In the genomic region with DNA sequence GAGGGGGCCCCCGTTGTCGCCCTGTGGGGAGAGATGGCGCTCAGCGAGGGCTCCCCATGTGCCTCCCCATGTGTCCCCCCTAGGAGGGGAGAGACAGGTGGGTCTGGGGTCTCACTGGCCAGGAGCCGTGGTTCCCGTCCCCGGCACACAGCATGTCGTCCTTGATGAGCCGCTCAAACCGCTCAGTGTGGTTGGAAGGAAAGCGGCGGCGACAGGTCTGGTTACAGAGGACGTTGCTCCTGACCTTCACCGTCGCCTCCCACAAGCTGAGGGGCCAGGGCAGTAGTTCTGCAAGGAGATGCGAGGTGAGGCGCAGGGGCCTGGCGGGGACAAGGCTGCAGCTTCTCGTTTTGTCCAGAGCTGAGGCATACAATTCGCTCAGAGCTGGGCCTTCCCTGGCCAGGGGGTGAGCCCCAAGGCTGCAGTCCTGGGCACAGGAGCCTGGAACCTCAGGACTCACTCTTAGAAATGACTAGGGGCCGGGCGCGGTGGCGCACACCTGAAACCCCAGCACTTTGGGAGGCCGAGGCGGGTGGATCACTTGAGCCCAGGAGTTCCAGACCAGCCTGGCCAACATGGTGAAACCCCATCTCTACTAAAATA, we compare ENCODE assay signal across 25 cellular contexts. TPM values are rescaled to one million over a fixed set of nuclear protein-coding genes. Genes with fewer than 3 reads are reported as not detected.
DNase-seq lines count a peak whose midpoint lies in the region; ATAC-seq, FAIRE-seq and TF ChIP-seq lines count a peak whose summit lies in the region.
"Had no signal": no experiment of that assay in that cellular context is flagged by ENCODE, and none has a peak within 500 bp of the region (broad histone marks: within the 10 kb centered on the region; RNA-seq: fewer than 3 reads in every experiment).

No MANE protein-coding gene starts in this region.

- no peak for TF ChIP-seq CTCF in K562 (IDR thresholded peaks at IDR 0.05 in 2 of 3, conservative IDR thresholded peaks at IDR 0.05 in 1 of 3; ENCODE audit: insufficient read depth in 2 of 3, low read depth in 1 of 3, low read length in 3 of 3)

- H3K9ac ChIP-seq in K562 (ENCODE audit: insufficient read depth in 1 of 2, low read depth in 2 of 2, low read length in 2 of 2) = no peak overlapping the region
- H3K9ac ChIP-seq: BLaER1 treated with 17β-estradiol and CSF1 and Interleukin-3, amounts not matched to agents 10 nM and 100 nM; GM23248 had no signal

- no peak for FAIRE-seq in K562 (lab: Jason Lieb, UNC)
- FAIRE-seq: A549, G401.6, GM12892, GM19239, H1 had no signal

- H4K20me1 ChIP-seq in K562 (replicated peaks; ENCODE audit: control insufficient read depth, insufficient read depth, low read length) = peaks cover 5% of the 10 kb centered on the region; the same call in 1 of the 2 replicates
- H4K20me1 ChIP-seq: BLaER1 treated with 17β-estradiol and CSF1 and Interleukin-3, amounts not matched to agents 10 nM and 100 nM had no signal

- TF ChIP-seq EP300 in K562 (IDR thresholded peaks at IDR 0.05; ENCODE audit: low read length) = no peak

- no peak overlapping the region for H3K27ac ChIP-seq in K562 (ENCODE audit: extremely low read depth, low read depth, low read length)
- H3K27ac ChIP-seq: 22Rv1, A549, GM23248 had no signal

- no peak for TF ChIP-seq RAD21 in K562 (CRISPR knock-in tag; conservative IDR thresholded peaks at IDR 0.05 in 1 of 2, IDR thresholded peaks at IDR 0.05 in 1 of 2)

- ATAC-seq in K562 (no peak), left lobe of liver (no peak), esophagus mucosa (no peak), HG02759 (IDR thresholded peaks at IDR 0.05; ENCODE audit: unreplicated experiment) (no peak)

- H3K79me2 ChIP-seq in K562 (ENCODE audit: control insufficient read depth, insufficient read depth, low read length) = no peaks in the 10 kb centered on the region

- H3K27me3 ChIP-seq in K562 (ENCODE audit: control insufficient read depth in 2 of 2, insufficient read depth in 2 of 2, low read length in 2 of 2) = peaks cover 29 to 63% of the 10 kb centered on the region in 2 experiments

- no TSS peak for BruUV-seq in K562 (replicated peaks; lab: Mats Ljungman, UMichigan)

- no peak for TF ChIP-seq POLR2A in K562 (conservative IDR thresholded peaks at IDR 0.05)

- peaks cover 8 to 65% of the 10 kb centered on the region in 2 experiments for H3K4me1 ChIP-seq in K562 (replicated peaks in 1 of 2; ENCODE audit: control insufficient read depth in 2 of 2, insufficient read depth in 2 of 2, low read length in 2 of 2)
- H3K4me1 ChIP-seq: BE2C had no signal

- no peak overlapping the region for H3K4me3 ChIP-seq in K562
- H3K4me3 ChIP-seq: A549; BLaER1 treated with 17β-estradiol and CSF1 and Interleukin-3, amounts not matched to agents 10 nM and 100 nM; GM23248 had no signal

- H2AFZ ChIP-seq in K562 (ENCODE audit: low read depth, low read length) = no peak overlapping the region
- H2AFZ ChIP-seq: GM23248 had no signal

- POLR2A ChIA-PET in K562 (lab: Yijun Ruan, JAX) = interaction anchor here (0.7 to 1.4 kb wide), 4 partner anchors 9 to 79 kb away, joined by 3 to 6 read pairs (median 4); no protein-coding TSS in a partner anchor

- in situ Hi-C loops in K562 (cut with MboI) = no loop called here

- H3K9me1 ChIP-seq in K562 (ENCODE audit: control insufficient read depth, insufficient read depth, low read length) = no peaks in the 10 kb centered on the region

- DNase-seq in 8988T (peak; percentile 3), K562 (ENCODE audit: extremely low read depth in 1 of 4, low spot score in 3 of 4) (no peak), left lobe of liver (ENCODE audit: low spot score) (peak; percentile 39), posterior vena cava (ENCODE audit: low spot score) (peak; percentile 74), SW 1271 (lab: John Stamatoyannopoulos, UW) (no peak)
- DNase-seq: ACHN; AML-193; BE2C; Calu3; CD4-positive, alpha-beta memory T cell; COR-L47; DMS153; DND-41; GM23248; HCEC 1CT had no signal

- intact Hi-C loops in K562 (cut with micrococcal nuclease) = no loop called here
- intact Hi-C loops in posterior vena cava (cut with DNase I) = no loop called here

- CTCF ChIA-PET in K562 (lab: Yijun Ruan, JAX; ENCODE audit: low intra/inter-chr PET ratio) = no interaction called here

- no peaks in the 10 kb centered on the region for H3K36me3 ChIP-seq in K562 (ENCODE audit: control insufficient read depth, insufficient read depth, low read length)
- H3K36me3 ChIP-seq: BE2C; BLaER1 treated with 17β-estradiol and CSF1 and Interleukin-3, amounts not matched to agents 10 nM and 100 nM had no signal

- no peak overlapping the region for H3K4me2 ChIP-seq in K562 (ENCODE audit: insufficient read depth, low read length)
- H3K4me2 ChIP-seq: A549 had no signal

- H3K9me3 ChIP-seq in K562 (replicated peaks; ENCODE audit: control insufficient read depth, insufficient read depth, low read depth, low read length) = no peaks in the 10 kb centered on the region
- H3K9me3 ChIP-seq: A549; BE2C; BLaER1 treated with 17β-estradiol and CSF1 and Interleukin-3, amounts not matched to agents 10 nM and 100 nM had no signal

- WGBS in K562 (ENCODE audit: insufficient coverage, low coverage, missing lambda C conversion rate) = 19% methylated on average over 24 of the region's 27 CpGs

RNA-seq across cellular contexts. Expression of a gene that starts 22.8 kb away (rescaled TPM):
- total RNA-seq in K562 (2011; cell fraction: chromatin; rRNA removed; ENCODE audit: low replicate concordance) = 163 and 370 TPM in 2 replicates
- 214 and 227 TPM in 2 replicates for total RNA-seq in K562 (2011; cell fraction: nucleolus; rRNA removed)
- total RNA-seq in K562 (2011; cell fraction: nucleoplasm; rRNA removed) = 128 and 149 TPM in 2 replicates
- total RNA-seq in K562 (2014; rRNA removed) (64.7 and 104 TPM in 2 replicates), K562 (2014; rRNA removed; fragmentation: Illumina TruSeq; extraction: Trizol) (103 and 114 TPM in 2 replicates), K562 (2015; rRNA removed; fragmentation: Illumina TruSeq; extraction: Trizol) (96.9 and 104 TPM in 2 replicates), K562 (2021) (208 and 215 TPM in 2 replicates), left lobe of liver (28.0 TPM), posterior vena cava (10 to 100 TPM; 68.0 to 68.4 TPM), esophagus mucosa (93.1 TPM)
- polyA plus RNA-seq in K562 (2011; rRNA removed) (132 and 145 TPM in 2 replicates), K562 (2014; fragmentation: Illumina TruSeq; extraction: Trizol) (222 and 254 TPM in 2 replicates), K562 (2014; fragmentation: Nextera tagmentation; extraction: Ambion mirVana) (10 to 100 TPM; 36.6 to 45.1 TPM), K562 (2014; rRNA removed) (171 and 184 TPM in 2 replicates)
- 67.6 and 119 TPM in 2 replicates for polyA plus RNA-seq in K562 (2011; cell fraction: cytosol; rRNA removed)
- 140 and 142 TPM in 2 replicates for polyA plus RNA-seq in K562 (2011; cell fraction: nucleus; rRNA removed)
- polyA plus RNA-seq in K562 (2012) = 143 and 153 TPM in 2 replicates
- polyA minus RNA-seq in K562 (2011; rRNA and poly(A)+ RNA removed) = 118 and 130 TPM in 2 replicates
- polyA minus RNA-seq in K562 (2011; cell fraction: cytosol; rRNA and poly(A)+ RNA removed) = 69.2 and 93.4 TPM in 2 replicates
- 62.3 and 72.8 TPM in 2 replicates for polyA minus RNA-seq in K562 (2011; cell fraction: nucleus; rRNA and poly(A)+ RNA removed)

RNA-seq across cellular contexts. Expression of a gene that starts 30.7 kb away (rescaled TPM):
- total RNA-seq in K562 (2011; cell fraction: chromatin; rRNA removed; ENCODE audit: low replicate concordance) = not detected in 2 replicates
- total RNA-seq in K562 (2011; cell fraction: nucleolus; rRNA removed) = not detected in 2 replicates
- total RNA-seq in K562 (2011; cell fraction: nucleoplasm; rRNA removed) = not detected in 2 replicates
- total RNA-seq in K562 (2014; rRNA removed) (not detected in 2 replicates), K562 (2014; rRNA removed; fragmentation: Illumina TruSeq; extraction: Trizol) (not detected in 2 replicates), K562 (2015; rRNA removed; fragmentation: Illumina TruSeq; extraction: Trizol) (not detected in 2 replicates), K562 (2021) (not detected in 2 replicates), left lobe of liver (not detected), posterior vena cava (1 to 10 TPM in 1 of 2 donors, under 1 TPM in 1; 0.57 to 4.1 TPM), esophagus mucosa (not detected)
- polyA plus RNA-seq in K562 (2011; rRNA removed) (not detected in 2 replicates), K562 (2014; fragmentation: Illumina TruSeq; extraction: Trizol) (not detected in 2 replicates), K562 (2014; fragmentation: Nextera tagmentation; extraction: Ambion mirVana) (not detected), K562 (2014; rRNA removed) (not detected in 2 replicates)
- not detected in 2 replicates for polyA plus RNA-seq in K562 (2011; cell fraction: cytosol; rRNA removed)
- not detected in 2 replicates for polyA plus RNA-seq in K562 (2011; cell fraction: nucleus; rRNA removed)
- polyA plus RNA-seq in K562 (2012) = 0.07 TPM in 1 of 2 replicates, not detected in the other
- polyA minus RNA-seq in K562 (2011; rRNA and poly(A)+ RNA removed) = not detected in 2 replicates
- not detected in 2 replicates for polyA minus RNA-seq in K562 (2011; cell fraction: cytosol; rRNA and poly(A)+ RNA removed)
- not detected in 2 replicates for polyA minus RNA-seq in K562 (2011; cell fraction: nucleus; rRNA and poly(A)+ RNA removed)
- total RNA-seq: Calu3; CD4-positive, alpha-beta memory T cell; GM23248; H1; H7 had no signal
- polyA plus RNA-seq: A549; CD4-positive, alpha-beta memory T cell; GM23248 had no signal

RNA-seq across cellular contexts. Expression of a gene that starts 46.1 kb away (rescaled TPM):
- not detected in 2 replicates for total RNA-seq in K562 (2011; cell fraction: chromatin; rRNA removed; ENCODE audit: low replicate concordance)
- not detected in 2 replicates for total RNA-seq in K562 (2011; cell fraction: nucleolus; rRNA removed)
- total RNA-seq in K562 (2011; cell fraction: nucleoplasm; rRNA removed) = not detected in 2 replicates
- total RNA-seq in K562 (2014; rRNA removed) = not detected in 2 replicates
- total RNA-seq in K562 (2014; rRNA removed; fragmentation: Illumina TruSeq; extraction: Trizol) = not detected in 2 replicates
- total RNA-seq in K562 (2015; rRNA removed; fragmentation: Illumina TruSeq; extraction: Trizol) = not detected in 2 replicates
- 0.31 TPM in 1 of 2 replicates, not detected in the other for total RNA-seq in K562 (2021)
- not detected in 2 replicates for polyA plus RNA-seq in K562 (2011; rRNA removed)
- not detected in 2 replicates for polyA plus RNA-seq in K562 (2011; cell fraction: cytosol; rRNA removed)
- not detected in 2 replicates for polyA plus RNA-seq in K562 (2011; cell fraction: nucleus; rRNA removed)
- 0.10 TPM in 1 of 2 replicates, not detected in the other for polyA plus RNA-seq in K562 (2012)
- polyA plus RNA-seq in K562 (2014; fragmentation: Illumina TruSeq; extraction: Trizol) = not detected in 2 replicates
- not detected for polyA plus RNA-seq in K562 (2014; fragmentation: Nextera tagmentation; extraction: Ambion mirVana)
- not detected in 2 replicates for polyA plus RNA-seq in K562 (2014; rRNA removed)
- not detected in 2 replicates for polyA minus RNA-seq in K562 (2011; rRNA and poly(A)+ RNA removed)
- polyA minus RNA-seq in K562 (2011; cell fraction: cytosol; rRNA and poly(A)+ RNA removed) = not detected in 2 replicates
- polyA minus RNA-seq in K562 (2011; cell fraction: nucleus; rRNA and poly(A)+ RNA removed) = not detected in 2 replicates
- 1.6 TPM for total RNA-seq in left lobe of liver
- total RNA-seq in posterior vena cava = 10 to 100 TPM; 12.2 to 48.3 TPM
- 4.6 TPM for total RNA-seq in esophagus mucosa
- total RNA-seq: Calu3; CD4-positive, alpha-beta memory T cell; GM23248; H1; H7 had no signal
- polyA plus RNA-seq: A549; CD4-positive, alpha-beta memory T cell; GM23248 had no signal

RNA-seq across cellular contexts. Expression of a gene that starts 46.9 kb away (rescaled TPM):
- 10.8 and 42.1 TPM in 2 replicates for total RNA-seq in K562 (2011; cell fraction: chromatin; rRNA removed; ENCODE audit: low replicate concordance)
- 29.0 and 32.5 TPM in 2 replicates for total RNA-seq in K562 (2011; cell fraction: nucleolus; rRNA removed)
- 13.0 and 13.4 TPM in 2 replicates for total RNA-seq in K562 (2011; cell fraction: nucleoplasm; rRNA removed)
- total RNA-seq in K562 (2014; rRNA removed) (2.3 and 4.5 TPM in 2 replicates), K562 (2014; rRNA removed; fragmentation: Illumina TruSeq; extraction: Trizol) (0.06 and 0.18 TPM in 2 replicates), K562 (2015; rRNA removed; fragmentation: Illumina TruSeq; extraction: Trizol) (0.33 and 1.2 TPM in 2 replicates), K562 (2021) (3.3 and 3.4 TPM in 2 replicates), left lobe of liver (8.1 TPM), posterior vena cava (under 1 TPM; 0.24 to 0.56 TPM), esophagus mucosa (2.0 TPM)
- polyA plus RNA-seq in K562 (2011; rRNA removed) (0.81 and 1.8 TPM in 2 replicates), K562 (2014; fragmentation: Illumina TruSeq; extraction: Trizol) (0.34 and 1.1 TPM in 2 replicates), K562 (2014; fragmentation: Nextera tagmentation; extraction: Ambion mirVana) (under 1 TPM in 1 of 2 experiments, not detected in 1; 0.03 TPM), K562 (2014; rRNA removed) (1.5 and 4.5 TPM in 2 replicates)
- polyA plus RNA-seq in K562 (2011; cell fraction: cytosol; rRNA removed) = 0.55 and 1.9 TPM in 2 replicates
- polyA plus RNA-seq in K562 (2011; cell fraction: nucleus; rRNA removed) = 15.2 and 24.6 TPM in 2 replicates
- polyA plus RNA-seq in K562 (2012) = 3.2 and 13.5 TPM in 2 replicates
- polyA minus RNA-seq in K562 (2011; rRNA and poly(A)+ RNA removed) = 0.33 and 1.1 TPM in 2 replicates
- 1.7 and 1.9 TPM in 2 replicates for polyA minus RNA-seq in K562 (2011; cell fraction: cytosol; rRNA and poly(A)+ RNA removed)
- polyA minus RNA-seq in K562 (2011; cell fraction: nucleus; rRNA and poly(A)+ RNA removed) = 8.8 and 11.0 TPM in 2 replicates

RNA-seq across cellular contexts. Expression of a gene that starts 56.6 kb away (rescaled TPM):
- not detected in 2 replicates for total RNA-seq in K562 (2011; cell fraction: chromatin; rRNA removed; ENCODE audit: low replicate concordance)
- total RNA-seq in K562 (2011; cell fraction: nucleolus; rRNA removed) = not detected in 2 replicates
- total RNA-seq in K562 (2011; cell fraction: nucleoplasm; rRNA removed) = not detected in 2 replicates
- total RNA-seq in K562 (2014; rRNA removed) (not detected in 2 replicates), K562 (2014; rRNA removed; fragmentation: Illumina TruSeq; extraction: Trizol) (not detected in 2 replicates), K562 (2015; rRNA removed; fragmentation: Illumina TruSeq; extraction: Trizol) (not detected in 2 replicates), K562 (2021) (0.16 and 0.18 TPM in 2 replicates), left lobe of liver (1.6 TPM), posterior vena cava (10 to 100 TPM; 24.3 to 58.7 TPM), esophagus mucosa (4.5 TPM)
- polyA plus RNA-seq in K562 (2011; rRNA removed) (not detected in 2 replicates), K562 (2014; fragmentation: Illumina TruSeq; extraction: Trizol) (not detected in 2 replicates), K562 (2014; fragmentation: Nextera tagmentation; extraction: Ambion mirVana) (not detected), K562 (2014; rRNA removed) (not detected in 2 replicates)
- polyA plus RNA-seq in K562 (2011; cell fraction: cytosol; rRNA removed) = not detected in 2 replicates
- polyA plus RNA-seq in K562 (2011; cell fraction: nucleus; rRNA removed) = not detected in 2 replicates
- polyA plus RNA-seq in K562 (2012) = not detected in 2 replicates
- polyA minus RNA-seq in K562 (2011; rRNA and poly(A)+ RNA removed) = not detected in 2 replicates
- polyA minus RNA-seq in K562 (2011; cell fraction: cytosol; rRNA and poly(A)+ RNA removed) = not detected in 2 replicates
- polyA minus RNA-seq in K562 (2011; cell fraction: nucleus; rRNA and poly(A)+ RNA removed) = not detected in 2 replicates
- total RNA-seq: Calu3; CD4-positive, alpha-beta memory T cell; GM23248; H1; H7 had no signal
- polyA plus RNA-seq: A549; CD4-positive, alpha-beta memory T cell; GM23248 had no signal

Comparison
In these comparisons a context has a peak if more than half of its experiments do, and no peak if none do; other contexts are left out.
1. DNase-seq: peak in 8988T (single experiment), left lobe of liver (single experiment) and posterior vena cava (single experiment); none in K562 (0 of 4) and SW 1271 (0 of 2).